ENCODE assay signal across 17 cellular contexts in genomic region chr16:15967655-15968315, GRCh38.
"Had no signal": no experiment of that assay in that cellular context is flagged by ENCODE, and none has a peak within 500 bp of the region (broad histone marks: within the 10 kb centered on the region; RNA-seq: fewer than 3 reads in every experiment).

No MANE protein-coding gene starts in this region.

- H3K27me3 ChIP-seq: ascending aorta, esophagus squamous epithelium, ovary, sigmoid colon, testis, upper lobe of left lung had no signal

- H3K27me3 Mint-ChIP-seq: activated CD4-positive, alpha-beta T cell treated with anti-CD3 and anti-CD28 coated beads, Interleukin-2, amount 10 ng/mL, durations not matched to agents 7 days and 5 days; activated naive CD4-positive, alpha-beta T cell treated with anti-CD3 and anti-CD28 coated beads, Interleukin-2, amount 10 ng/mL, durations not matched to agents 7 days and 5 days; activated T-cell treated with anti-CD3 and anti-CD28 coated beads, Interleukin-2, amount 50 U/mL, for 24 hours; naive thymus-derived CD8-positive, alpha-beta T cell; stimulated activated memory B cell treated with anti-CD40 and anti-IgM and Interleukin-4, amounts not matched to agents 10 μg/mL and 1 μg/mL and 100 μg/mL, for 72 hours had no signal

- H3K27ac ChIP-seq: ovary, testis, upper lobe of left lung had no signal

- H3K27ac Mint-ChIP-seq: activated CD8-positive, alpha-beta T cell treated with anti-CD3 and anti-CD28 coated beads, Interleukin-2, amount 10 ng/mL, durations not matched to agents 7 days and 5 days; activated naive CD4-positive, alpha-beta T cell treated with anti-CD3 and anti-CD28 coated beads, Interleukin-2, amount 10 ng/mL, durations not matched to agents 7 days and 5 days; stimulated activated memory B cell treated with anti-CD40 and anti-IgM and Interleukin-4, amounts not matched to agents 10 μg/mL and 1 μg/mL and 100 μg/mL, for 72 hours had no signal

- H3K4me3 Mint-ChIP-seq: activated CD4-positive, alpha-beta T cell treated with anti-CD3 and anti-CD28 coated beads, Interleukin-2, amount 10 ng/mL, durations not matched to agents 7 days and 5 days; activated CD8-positive, alpha-beta T cell treated with anti-CD3 and anti-CD28 coated beads, Interleukin-2, amount 10 ng/mL, durations not matched to agents 7 days and 5 days; activated naive CD4-positive, alpha-beta T cell treated with anti-CD3 and anti-CD28 coated beads, Interleukin-2, amount 10 ng/mL, durations not matched to agents 7 days and 5 days; activated T-cell treated with anti-CD3 and anti-CD28 coated beads, Interleukin-2, amount 50 U/mL, for 24 hours; stimulated activated memory B cell treated with anti-CD40 and anti-IgM and Interleukin-4, amounts not matched to agents 10 μg/mL and 1 μg/mL and 100 μg/mL, for 72 hours had no signal

- ATAC-seq: activated CD4-positive, CD25-positive, alpha-beta regulatory T cell treated with anti-CD3 and anti-CD28 coated beads, Interleukin-2, amount 50 U/mL, for 24 hours; activated CD8-positive, alpha-beta T cell treated with anti-CD3 and anti-CD28 coated beads, Interleukin-2, amount 10 ng/mL, durations not matched to agents 7 days and 5 days; naive thymus-derived CD8-positive, alpha-beta T cell; stimulated activated memory B cell treated with anti-CD40 and anti-IgM and Interleukin-4, amounts not matched to agents 10 μg/mL and 1 μg/mL and 100 μg/mL, for 72 hours had no signal

- H3K4me3 ChIP-seq: ascending aorta, esophagus squamous epithelium, ovary, sigmoid colon, testis, upper lobe of left lung had no signal

- H3K9me3 ChIP-seq: ascending aorta, testis had no signal

- DNase-seq: activated CD4-positive, alpha-beta T cell treated with anti-CD3 and anti-CD28 coated beads, Interleukin-2, amount 10 ng/mL, durations not matched to agents 7 days and 5 days; activated CD8-positive, alpha-beta T cell treated with anti-CD3 and anti-CD28 coated beads, Interleukin-2, amount 10 ng/mL, durations not matched to agents 7 days and 5 days; activated naive CD4-positive, alpha-beta T cell treated with anti-CD3 and anti-CD28 coated beads, Interleukin-2, amount 10 ng/mL, durations not matched to agents 7 days and 5 days; activated T-cell treated with anti-CD3 and anti-CD28 coated beads, Interleukin-2, amount 50 U/mL, for 24 hours; cortex of kidney; effector CD4-positive, alpha-beta T cell; esophagus squamous epithelium; mesendoderm; naive thymus-derived CD8-positive, alpha-beta T cell; ovary; sigmoid colon; stimulated activated CD4-positive, alpha-beta T cell treated with anti-CD3 and anti-CD28 coated beads, Interleukin-4, amount 100 ng/mL, for 24 hours; testis; upper lobe of left lung had no signal

- H3K36me3 ChIP-seq: ovary, sigmoid colon, upper lobe of left lung had no signal
